ENCODE assay signal across 22 cellular contexts in genomic region chr7:15888090-15888489, GRCh38.
DNase-seq lines count a peak whose midpoint lies in the region; ATAC-seq, FAIRE-seq and TF ChIP-seq lines count a peak whose summit lies in the region.
"Had no signal": no experiment of that assay in that cellular context is flagged by ENCODE, and none has a peak within 500 bp of the region (broad histone marks: within the 10 kb centered on the region; RNA-seq: fewer than 3 reads in every experiment).

No MANE protein-coding gene starts in this region.

- peak; percentile 46 for ATAC-seq in Right ventricle myocardium superior (ENCODE audit: poor library complexity)
- ATAC-seq in HG03139 (IDR thresholded peaks at IDR 0.05; ENCODE audit: unreplicated experiment), result no peak
- no peak for ATAC-seq in HG02840 (IDR thresholded peaks at IDR 0.05; ENCODE audit: low FRiP score, unreplicated experiment)
- ATAC-seq: A549, GM23338, HepG2 had no signal

- TF ChIP-seq CTCF in right atrium auricular region (IDR thresholded peaks at IDR 0.05), result no peak
- TF ChIP-seq CTCF in bronchial epithelial cell (IDR thresholded peaks at IDR 0.05; ENCODE audit: insufficient read depth, low read length, severe bottlenecking), result no peak

- H2BK12ac ChIP-seq in trophoblast cell (ENCODE audit: low read length), result no peak overlapping the region

- no peak overlapping the region for H3K4ac ChIP-seq in trophoblast cell (ENCODE audit: low read depth, low read length)

- H3K23ac ChIP-seq in trophoblast cell (ENCODE audit: low read length), result peak overlapping the region; percentile 86

- no peak for DNase-seq in Right ventricle myocardium superior
- DNase-seq in right atrium auricular region (ENCODE audit: low spot score), result no peak
- DNase-seq in bronchial epithelial cell (ENCODE audit: low read depth), result no peak
- no peak for DNase-seq in trophoblast cell
- DNase-seq in HUDEP-2 (lab: John Stamatoyannopoulos, UW; ENCODE audit: unreplicated experiment in 76 of 76), result no peak
- DNase-seq: AML-193; Caco-2; CD4-positive, alpha-beta T cell; DMS153; DMS79; GDM1; HCEC 1CT had no signal

- no peaks in the 10 kb centered on the region for H3K79me1 ChIP-seq in trophoblast cell (ENCODE audit: low read length)

- H3K18ac ChIP-seq in trophoblast cell (ENCODE audit: low read length), result no peak overlapping the region

- H3K4me2 ChIP-seq in trophoblast cell (ENCODE audit: low read length), result no peak overlapping the region
- H3K4me2 ChIP-seq: A549, GM23338 had no signal

- no peak overlapping the region for H3K9ac ChIP-seq in trophoblast cell (ENCODE audit: low read length)

- H3K14ac ChIP-seq in trophoblast cell (ENCODE audit: low read length), result no peak overlapping the region

- H3K79me2 ChIP-seq in trophoblast cell (ENCODE audit: control insufficient read depth, insufficient read depth, low read length, poor library complexity), result no peaks in the 10 kb centered on the region

- no peak overlapping the region for H2BK120ac ChIP-seq in trophoblast cell (ENCODE audit: insufficient read depth, low read length, poor library complexity)

- H2AFZ ChIP-seq in trophoblast cell (ENCODE audit: insufficient read depth, low read length, poor library complexity), result no peak overlapping the region
- H2AFZ ChIP-seq: GM23338 had no signal

- no peak overlapping the region for H4K8ac ChIP-seq in trophoblast cell (ENCODE audit: low read depth, low read length)

- no peak overlapping the region for H4K12ac ChIP-seq in trophoblast cell (ENCODE audit: low read depth, low read length)

- WGBS in trophoblast cell (ENCODE audit: extremely low coverage, insufficient coverage, insufficient read length), result no CpG with 5 or more reads among the region's 1 CpG

- H3K4me1 ChIP-seq in right atrium auricular region, result peaks cover 0 to 6% of the 10 kb centered on the region in 2 donors
- no peaks in the 10 kb centered on the region for H3K4me1 ChIP-seq in trophoblast cell (ENCODE audit: control insufficient read depth in 1 of 2, insufficient read depth in 2 of 2, low read length in 2 of 2)
- H3K4me1 ChIP-seq: A549 had no signal

- intact Hi-C loops in Right ventricle myocardium superior (cut with DNase I), result no loop called here

- no peak overlapping the region for H2AK5ac ChIP-seq in trophoblast cell (ENCODE audit: low read length)

- H3K27me3 ChIP-seq in right atrium auricular region (no peaks in the 10 kb centered on the region), bronchial epithelial cell (ENCODE audit: control insufficient read depth, insufficient read depth, low read length) (no peaks in the 10 kb centered on the region), trophoblast cell (ENCODE audit: insufficient read depth, low read length) (no peaks in the 10 kb centered on the region)

- no peak overlapping the region for H3K27ac ChIP-seq in right atrium auricular region
- H3K27ac ChIP-seq in trophoblast cell (ENCODE audit: low read depth, low read length), result no peak overlapping the region
- H3K27ac ChIP-seq: 22Rv1, A549, C4-2B had no signal

- no peak overlapping the region for H2BK5ac ChIP-seq in trophoblast cell (ENCODE audit: low read depth, low read length, poor library complexity)

- H3K9me3 ChIP-seq in right atrium auricular region, result no peaks in the 10 kb centered on the region
- H3K9me3 ChIP-seq in trophoblast cell (ENCODE audit: insufficient read depth, low read depth, low read length), result no peaks in the 10 kb centered on the region
- H3K9me3 ChIP-seq: A549, Caco-2 had no signal

- H3K4me3 ChIP-seq in right atrium auricular region, result no peak overlapping the region
- H3K4me3 ChIP-seq in bronchial epithelial cell (ENCODE audit: low read depth, low read length), result no peak overlapping the region
- no peak overlapping the region for H3K4me3 ChIP-seq in trophoblast cell (ENCODE audit: low read depth, low read length)
- H3K4me3 ChIP-seq: A549, GM23338 had no signal

- no peak overlapping the region for H4K91ac ChIP-seq in trophoblast cell (ENCODE audit: low read depth, low read length)

- FAIRE-seq in bronchial epithelial cell (lab: Jason Lieb, UNC), result peak; percentile 55
- FAIRE-seq: A549, GM12892, GM18507, HepG2, HTR-8/SVneo had no signal

- no peaks in the 10 kb centered on the region for H3K36me3 ChIP-seq in right atrium auricular region
- no peaks in the 10 kb centered on the region for H3K36me3 ChIP-seq in bronchial epithelial cell (ENCODE audit: control insufficient read depth, insufficient read depth, low read length)
- no peaks in the 10 kb centered on the region for H3K36me3 ChIP-seq in trophoblast cell (ENCODE audit: control insufficient read depth in 1 of 2, insufficient read depth in 2 of 2, low read length in 2 of 2)
